9 cellular contexts compared by ENCODE assay signal in genomic region chr19:51368366-51369282, GRCh38. TPM values are rescaled to one million over a fixed set of nuclear protein-coding genes. Genes with fewer than 3 reads are reported as not detected.
DNase-seq lines count a peak whose midpoint lies in the region; ATAC-seq and TF ChIP-seq lines count a peak whose summit lies in the region.
"Had no signal": no experiment of that assay in that cellular context is flagged by ENCODE, and none has a peak within 500 bp of the region (broad histone marks: within the 10 kb centered on the region; RNA-seq: fewer than 3 reads in every experiment).

Gene CLDND2 (minus strand): TSS chr19:51369003. CDS start chr19:51368577, 426 bp downstream.

- no peaks in the 10 kb centered on the region for H3K36me3 Mint-ChIP-seq in chondrocyte (ENCODE audit: low read depth)

- H3F3A ChIP-seq in DOHH2 (ENCODE audit: control insufficient read depth, insufficient read depth) (no peaks in the 10 kb centered on the region), PC-3 (ENCODE audit: low read length, unreplicated experiment) (peaks cover 4% of the 10 kb centered on the region)

- H3K4me1 Mint-ChIP-seq in chondrocyte (ENCODE audit: low read depth), result peaks cover 31% of the 10 kb centered on the region

- H3K27me3 ChIP-seq in DOHH2 (ENCODE audit: control insufficient read depth, low read length) (no peaks in the 10 kb centered on the region), PC-3 (ENCODE audit: low read length) (no peaks in the 10 kb centered on the region), mucosa of rectum (ENCODE audit: control insufficient read depth in 2 of 2, insufficient read depth in 2 of 2, low read length in 2 of 2) (no peaks in the 10 kb centered on the region)

- no peaks in the 10 kb centered on the region for H3K27me3 Mint-ChIP-seq in chondrocyte (ENCODE audit: low read depth)

- H3K36me3 ChIP-seq in DOHH2 (ENCODE audit: control insufficient read depth, low read length) (peaks cover 10% of the 10 kb centered on the region; the same call in 1 of the 2 replicates), PC-3 (ENCODE audit: low read depth, low read length) (no peaks in the 10 kb centered on the region), mucosa of rectum (ENCODE audit: control insufficient read depth in 2 of 2, insufficient read depth in 2 of 2, low read length in 2 of 2) (no peaks in the 10 kb centered on the region)

- peak within 1 kb of the TSS; percentile 77 for H3K9ac ChIP-seq in PC-3 (ENCODE audit: low read length)
- peak within 1 kb of the TSS; percentile 70 to 88 for H3K9ac ChIP-seq in mucosa of rectum (ENCODE audit: low read depth in 1 of 2, low read length in 2 of 2)

- CTCF ChIA-PET in PC-3 (lab: Charles Lee), result no interaction called here

- H3K79me2 ChIP-seq in DOHH2 (ENCODE audit: control insufficient read depth, low read length) (peaks cover 36% of the 10 kb centered on the region), PC-3 (ENCODE audit: low read length) (peaks cover 21% of the 10 kb centered on the region)

- ATAC-seq in PC-3, result no peak
- ATAC-seq in GM21786 (IDR thresholded peaks at IDR 0.05; ENCODE audit: unreplicated experiment), result no peak
- no peak for ATAC-seq in HG03135 (IDR thresholded peaks at IDR 0.05; ENCODE audit: unreplicated experiment)

- H3K4me3 Mint-ChIP-seq in chondrocyte (ENCODE audit: unreplicated experiment), result peak within 1 kb of the TSS; percentile 98

- no peak for DNase-seq in PC-3
- DNase-seq in chondrocyte (ENCODE audit: low spot score), result no peak
- DNase-seq in dermis blood vessel endothelial cell, result no peak
- no peak for DNase-seq in OCI-M2 (lab: John Stamatoyannopoulos, UW; ENCODE audit: unreplicated experiment)

- H3K9me2 ChIP-seq in DOHH2 (replicated peaks; ENCODE audit: control insufficient read depth, low read length) (no peaks in the 10 kb centered on the region), PC-3 (replicated peaks; ENCODE audit: low read length) (no peaks in the 10 kb centered on the region)

- POLR2A ChIA-PET in PC-3 (lab: Charles Lee; ENCODE audit: unreplicated experiment), result interaction anchor here (0.6 to 1.5 kb wide), 2 partner anchors 29 to 194 kb away, joined by 3 to 26 read pairs; no protein-coding TSS in a partner anchor

- H3K9me3 ChIP-seq in DOHH2 (ENCODE audit: control insufficient read depth, insufficient read depth, low read length), result no peaks in the 10 kb centered on the region
- H3K9me3 ChIP-seq in PC-3 (ENCODE audit: low read length), result no peaks in the 10 kb centered on the region
- no peaks in the 10 kb centered on the region for H3K9me3 ChIP-seq in mucosa of rectum (ENCODE audit: control insufficient read depth in 2 of 2, low read length in 2 of 2)

- peaks cover 31% of the 10 kb centered on the region for H3K4me1 ChIP-seq in DOHH2 (ENCODE audit: control insufficient read depth, low read length)
- H3K4me1 ChIP-seq in PC-3 (ENCODE audit: insufficient read depth, low read length), result peaks cover 29% of the 10 kb centered on the region
- peaks cover 11 to 19% of the 10 kb centered on the region in 2 donors for H3K4me1 ChIP-seq in mucosa of rectum (ENCODE audit: control insufficient read depth in 2 of 2, insufficient read depth in 2 of 2, low read length in 2 of 2)

- TF ChIP-seq CTCF in DOHH2 (IDR thresholded peaks at IDR 0.05; ENCODE audit: low read depth, low read length, poor library complexity, severe bottlenecking) (no peak), PC-3 (conservative IDR thresholded peaks at IDR 0.05; ENCODE audit: low read depth, low read length) (no peak), chondrocyte (IDR thresholded peaks at IDR 0.05) (no peak)

- H2AFZ ChIP-seq in PC-3 (ENCODE audit: low read length), result peak within 1 kb of the TSS; percentile 95

- peak within 1 kb of the TSS; percentile 99 for H3K27ac Mint-ChIP-seq in chondrocyte (ENCODE audit: unreplicated experiment)

- no peaks in the 10 kb centered on the region for H3K9me3 Mint-ChIP-seq in chondrocyte (ENCODE audit: low read depth)

- H3K4me3 ChIP-seq in DOHH2 (ENCODE audit: low read length) (peak within 1 kb of the TSS; percentile 100), PC-3 (ENCODE audit: low read length) (peak within 1 kb of the TSS; percentile 87), mucosa of rectum (ENCODE audit: low read length in 2 of 2) (peak within 1 kb of the TSS; percentile 82 to 97)

- H3K4me2 ChIP-seq in DOHH2 (ENCODE audit: low read length) (peak within 1 kb of the TSS; percentile 92), PC-3 (ENCODE audit: low read length) (peak within 1 kb of the TSS; percentile 95)

- intact Hi-C loops in PC-3 (cut with micrococcal nuclease), result no loop called here

- H3K27ac ChIP-seq in DOHH2 (ENCODE audit: low read depth, low read length) (peak within 1 kb of the TSS; percentile 41), PC-3 (ENCODE audit: low read length) (peak within 1 kb of the TSS; percentile 18), mucosa of rectum (ENCODE audit: low read depth in 2 of 2, low read length in 2 of 2) (peak within 1 kb of the TSS; percentile 78 to 98)

- H4K20me1 ChIP-seq in DOHH2 (ENCODE audit: control insufficient read depth, insufficient read depth, low read depth, low read length) (no peaks in the 10 kb centered on the region), PC-3 (ENCODE audit: low read length) (no peaks in the 10 kb centered on the region)

- no TSS peak for BruUV-seq in PC-3 (replicated peaks; lab: Mats Ljungman, UMichigan)

RNA-seq across cellular contexts. Expression of gene CLDND2, which starts in this region (rescaled TPM):
- 0.95 TPM in 1 of 2 replicates, not detected in the other for total RNA-seq in PC-3 (2014; rRNA removed)
- total RNA-seq in chondrocyte, result 1.5 TPM in 1 of 3 replicates, not detected in the others
- total RNA-seq in dermis blood vessel endothelial cell, result not detected in 2 replicates
- total RNA-seq: M059J had no signal

Comparison
In these comparisons a context has a peak if more than half of its experiments do, and no peak if none do; other contexts are left out.
1. H3K27ac ChIP-seq: peak in every context shown above with its lines; median percentile 88 in mucosa of rectum; 41 in DOHH2; 18 in PC-3.